9 cellular contexts compared by ENCODE assay signal in genomic region chr19:1177322-1178114, GRCh38. TPM values are rescaled to one million over a fixed set of nuclear protein-coding genes. Genes with fewer than 3 reads are reported as not detected.
DNase-seq lines count a peak whose midpoint lies in the region; ATAC-seq and TF ChIP-seq lines count a peak whose summit lies in the region.
"Had no signal": no experiment of that assay in that cellular context is flagged by ENCODE, and none has a peak within 500 bp of the region (broad histone marks: within the 10 kb centered on the region; RNA-seq: fewer than 3 reads in every experiment).

No MANE protein-coding gene starts in this region.

- no peak for TF ChIP-seq POLR2A in breast epithelium (IDR thresholded peaks at IDR 0.05)

- TF ChIP-seq CTCF in AG09309 (IDR thresholded peaks at IDR 0.05; ENCODE audit: control insufficient read depth, insufficient read depth, low read depth, low read length, missing control alignments) (peak; percentile 43), breast epithelium (IDR thresholded peaks at IDR 0.05) (peak in 1 of 3 donors; percentile 19), glutamatergic neuron (IDR thresholded peaks at IDR 0.05; ENCODE audit: partially characterized antibody, unreplicated experiment) (no peak)

- no peaks in the 10 kb centered on the region for H3K27me3 ChIP-seq in breast epithelium
- H3K27me3 ChIP-seq in mucosa of rectum (ENCODE audit: control insufficient read depth in 2 of 2, insufficient read depth in 2 of 2, low read length in 2 of 2), result no peaks in the 10 kb centered on the region

- peaks cover 0 to under 1% of the 10 kb centered on the region in 2 donors for H3K4me1 ChIP-seq in breast epithelium
- peaks cover 19 to 29% of the 10 kb centered on the region in 2 donors for H3K4me1 ChIP-seq in mucosa of rectum (ENCODE audit: control insufficient read depth in 2 of 2, insufficient read depth in 2 of 2, low read length in 2 of 2)

- peaks cover 7% of the 10 kb centered on the region for H3K27me3 Mint-ChIP-seq in glutamatergic neuron (ENCODE audit: unreplicated experiment)

- H3K9me3 Mint-ChIP-seq in glutamatergic neuron (ENCODE audit: unreplicated experiment), result peaks cover 11% of the 10 kb centered on the region

- intact Hi-C loops in breast epithelium (cut with DNase I; ENCODE audit: low total_unique reads), result no loop called here

- H3K4me3 ChIP-seq in AG09309 (ENCODE audit: control insufficient read depth, low read depth, low read length), result peak overlapping the region; percentile 17
- peak overlapping the region in 1 of 3 donors; percentile 23 for H3K4me3 ChIP-seq in breast epithelium
- no peak overlapping the region for H3K4me3 ChIP-seq in mucosa of rectum (ENCODE audit: low read length in 2 of 2)

- H3K27ac Mint-ChIP-seq in glutamatergic neuron (ENCODE audit: unreplicated experiment), result no peak overlapping the region

- H3K36me3 Mint-ChIP-seq in glutamatergic neuron (ENCODE audit: unreplicated experiment), result no peaks in the 10 kb centered on the region

- DNase-seq in AG09309 (ENCODE audit: low read depth) (peak; percentile 93), Kasumi-1 (lab: John Stamatoyannopoulos, UW) (peak; percentile 13 to 27), breast epithelium (ENCODE audit: low spot score in 2 of 2) (no peak), NCI-H526 (lab: John Stamatoyannopoulos, UW) (no peak), glutamatergic neuron (no peak), nucleus accumbens (lab: John Stamatoyannopoulos, UW) (no peak)
- DNase-seq: activated CD4-positive, CD25-positive, alpha-beta regulatory T cell treated with anti-CD3 and anti-CD28 coated beads, Interleukin-2, amount 50 U/mL, for 72 hours had no signal

- H3K4me1 Mint-ChIP-seq in glutamatergic neuron (ENCODE audit: low read depth, unreplicated experiment), result peaks cover 6% of the 10 kb centered on the region

- no peak for ATAC-seq in HG02623 (IDR thresholded peaks at IDR 0.05; ENCODE audit: unreplicated experiment)

- no peak overlapping the region for H3K9ac ChIP-seq in mucosa of rectum (ENCODE audit: low read depth in 1 of 2, low read length in 2 of 2)

- no peaks in the 10 kb centered on the region for H3K9me3 ChIP-seq in breast epithelium
- no peaks in the 10 kb centered on the region for H3K9me3 ChIP-seq in mucosa of rectum (ENCODE audit: control insufficient read depth in 2 of 2, low read length in 2 of 2)

- H3K27ac ChIP-seq in breast epithelium (peak overlapping the region; percentile 84 to 90), mucosa of rectum (ENCODE audit: low read depth in 2 of 2, low read length in 2 of 2) (peak overlapping the region; percentile 29 to 63)

- no peaks in the 10 kb centered on the region for H3K36me3 ChIP-seq in breast epithelium
- no peaks in the 10 kb centered on the region for H3K36me3 ChIP-seq in mucosa of rectum (ENCODE audit: control insufficient read depth in 2 of 2, insufficient read depth in 2 of 2, low read length in 2 of 2)

- no peak overlapping the region for H3K4me3 Mint-ChIP-seq in glutamatergic neuron (ENCODE audit: unreplicated experiment)

RNA-seq across cellular contexts. Expression of gene SBNO2, which starts 3.5 kb away (rescaled TPM):
- total RNA-seq in breast epithelium (10 to 100 TPM; 15.4 to 63.3 (median 43.9) TPM), glutamatergic neuron (ENCODE audit: unreplicated experiment) (65.5 TPM)

RNA-seq across cellular contexts. Expression of gene STK11, which starts 28.1 kb away (rescaled TPM):
- 10 to 100 TPM; 32.8 to 55.0 (median 52.1) TPM for total RNA-seq in breast epithelium
- 48.2 TPM for total RNA-seq in glutamatergic neuron (ENCODE audit: unreplicated experiment)

Comparison
In these comparisons a context has a peak if more than half of its experiments do, and no peak if none do; other contexts are left out.
1. DNase-seq: peak in AG09309 (single experiment) and Kasumi-1 (2 of 2); none in breast epithelium (0 of 2), NCI-H526 (0 of 2), glutamatergic neuron (single experiment) and nucleus accumbens (0 of 56).